In genomic region chr18:79427368-79428225, GRCh38 we compare ENCODE assay signal across 16 cellular contexts. TPM values are rescaled to one million over a fixed set of nuclear protein-coding genes. Genes with fewer than 3 reads are reported as not detected.
DNase-seq lines count a peak whose midpoint lies in the region; ATAC-seq and TF ChIP-seq lines count a peak whose summit lies in the region.
"Had no signal": no experiment of that assay in that cellular context is flagged by ENCODE, and none has a peak within 500 bp of the region (broad histone marks: within the 10 kb centered on the region; RNA-seq: fewer than 3 reads in every experiment).

No MANE protein-coding gene starts in this region.

- TF ChIP-seq CTCF in endodermal cell (conservative IDR thresholded peaks at IDR 0.05) (no peak), nephron progenitor cell (IDR thresholded peaks at IDR 0.05) (no peak), dorsolateral prefrontal cortex (IDR thresholded peaks at IDR 0.05 in 54 of 56, conservative IDR thresholded peaks at IDR 0.05 in 2 of 56; ENCODE audit: low read depth in 1 of 56, partially characterized antibody in 56 of 56) (no peak), GM23338 (conservative IDR thresholded peaks at IDR 0.05; ENCODE audit: low read depth in 2 of 2) (no peak), MCF 10A (IDR thresholded peaks at IDR 0.05; ENCODE audit: unreplicated experiment) (no peak)

- H3F3A ChIP-seq in GM23338 (replicated peaks; ENCODE audit: low read depth) = peaks cover 7% of the 10 kb centered on the region; the same call in 1 of the 2 replicates

- H3K4me2 ChIP-seq in BLaER1 = peak overlapping the region; percentile 32; the same call in 1 of the 2 replicates
- H3K4me2 ChIP-seq in GM23338 = no peak overlapping the region
- H3K4me2 ChIP-seq: A549 had no signal

- peaks cover 94% of the 10 kb centered on the region for H4K20me1 ChIP-seq in BLaER1
- H4K20me1 ChIP-seq in GM23338 (replicated peaks; ENCODE audit: insufficient read depth) = no peaks in the 10 kb centered on the region

- H3K27ac ChIP-seq in BLaER1 (no peak overlapping the region), endodermal cell (ENCODE audit: low read depth, low read length) (peak overlapping the region; percentile 49), dorsolateral prefrontal cortex (no peak overlapping the region), GM23338 (ENCODE audit: low read depth) (no peak overlapping the region)
- no peak overlapping the region for H3K27ac ChIP-seq in CD4-positive, CD25-positive, alpha-beta regulatory T cell (ENCODE audit: insufficient read depth, low read length, poor library complexity, severe bottlenecking)
- H3K27ac ChIP-seq: A549 had no signal

- H3K9me3 Mint-ChIP-seq in CD4-positive, CD25-positive, alpha-beta regulatory T cell = no peaks in the 10 kb centered on the region
- no peaks in the 10 kb centered on the region for H3K9me3 Mint-ChIP-seq in endodermal cell
- H3K9me3 Mint-ChIP-seq in nephron progenitor cell = peaks cover 4% of the 10 kb centered on the region
- H3K9me3 Mint-ChIP-seq in GM23338 = peaks cover 4% of the 10 kb centered on the region; the same call in 2 of the 3 replicates
- peaks cover 21% of the 10 kb centered on the region for H3K9me3 Mint-ChIP-seq in MCF 10A (ENCODE audit: unreplicated experiment)
- H3K9me3 Mint-ChIP-seq: H9 had no signal

- H3K9me3 ChIP-seq in BLaER1 (no peaks in the 10 kb centered on the region), endodermal cell (ENCODE audit: control insufficient read depth, low read length) (no peaks in the 10 kb centered on the region)
- H3K9me3 ChIP-seq in CD4-positive, CD25-positive, alpha-beta regulatory T cell (ENCODE audit: control insufficient read depth in 2 of 2, low read length in 2 of 2) = no peaks in the 10 kb centered on the region
- H3K9me3 ChIP-seq: A549, BE2C had no signal

- DNase-seq in CD4-positive, CD25-positive, alpha-beta regulatory T cell = no peak
- DNase-seq in endodermal cell (no peak), nephron progenitor cell (no peak), dorsolateral prefrontal cortex (no peak), NCI-H526 (lab: John Stamatoyannopoulos, UW) (no peak), GM23338 (ENCODE audit: low spot score) (no peak), MCF 10A (ENCODE audit: unreplicated experiment) (no peak)
- DNase-seq: BE2C, Calu3, DMS 273 treated with DMSO at 0.1 percent for 48 hours, GOT3, H9, IMR-90 had no signal

- H3K36me3 Mint-ChIP-seq in CD4-positive, CD25-positive, alpha-beta regulatory T cell = peaks cover 13% of the 10 kb centered on the region
- H3K36me3 Mint-ChIP-seq in endodermal cell (ENCODE audit: low read depth) (peaks cover 29% of the 10 kb centered on the region), nephron progenitor cell (ENCODE audit: low read depth) (peaks cover 17% of the 10 kb centered on the region), GM23338 (ENCODE audit: low read depth) (no peaks in the 10 kb centered on the region; the same call in 2 of the 3 replicates), MCF 10A (ENCODE audit: insufficient read depth, unreplicated experiment) (peaks cover 14% of the 10 kb centered on the region)

- POLR2A ChIA-PET in MCF 10A (lab: Yijun Ruan, JAX) = no interaction called here

- no peak overlapping the region for H2AFZ ChIP-seq in GM23338

- intact Hi-C loops in dorsolateral prefrontal cortex (cut with DNase I) (no loop called here), MCF 10A (cut with micrococcal nuclease) (no loop called here)

- no peak overlapping the region for H3K4me3 ChIP-seq in BLaER1
- no peak overlapping the region for H3K4me3 ChIP-seq in CD4-positive, CD25-positive, alpha-beta regulatory T cell (ENCODE audit: low read depth, low read length)
- H3K4me3 ChIP-seq in endodermal cell (ENCODE audit: low read length) = no peak overlapping the region
- H3K4me3 ChIP-seq in dorsolateral prefrontal cortex = no peak overlapping the region
- no peak overlapping the region for H3K4me3 ChIP-seq in GM23338
- H3K4me3 ChIP-seq: A549 had no signal

- no peak overlapping the region for H3K4me3 Mint-ChIP-seq in CD4-positive, CD25-positive, alpha-beta regulatory T cell
- H3K4me3 Mint-ChIP-seq in endodermal cell (no peak overlapping the region), nephron progenitor cell (no peak overlapping the region), GM23338 (no peak overlapping the region), MCF 10A (ENCODE audit: unreplicated experiment) (no peak overlapping the region)
- H3K4me3 Mint-ChIP-seq: H9 had no signal

- BruUV-seq in MCF 10A (replicated peaks; lab: Mats Ljungman, UMichigan) = no TSS peak

- CTCF ChIA-PET in MCF 10A (lab: Yijun Ruan, JAX) = no interaction called here

- no peak for ATAC-seq in CD4-positive, CD25-positive, alpha-beta regulatory T cell (ENCODE audit: low read depth in 2 of 2)
- no peak for ATAC-seq in GM23338
- ATAC-seq: A549 had no signal

- no peaks in the 10 kb centered on the region for H3K9me2 ChIP-seq in GM23338 (ENCODE audit: insufficient read depth)

- WGBS in endodermal cell (ENCODE audit: insufficient coverage in 1 of 2, insufficient read length in 1 of 2), 2 experiments = 94 to 95% methylated on average over 3 to 26 of the region's 29 CpGs

- H3K4me1 Mint-ChIP-seq in CD4-positive, CD25-positive, alpha-beta regulatory T cell = peaks cover 5 to 45% (median 15%) of the 10 kb centered on the region in 4 donors
- H3K4me1 Mint-ChIP-seq in endodermal cell (no peaks in the 10 kb centered on the region), nephron progenitor cell (peaks cover 63% of the 10 kb centered on the region), GM23338 (peaks cover 8% of the 10 kb centered on the region; the same call in 2 of the 3 replicates), MCF 10A (ENCODE audit: insufficient read depth, unreplicated experiment) (peaks cover 11% of the 10 kb centered on the region)

- H3K4me1 ChIP-seq in BLaER1 (peaks cover 88% of the 10 kb centered on the region), endodermal cell (ENCODE audit: control insufficient read depth, insufficient read depth, low read length) (no peaks in the 10 kb centered on the region), GM23338 (ENCODE audit: insufficient read depth) (no peaks in the 10 kb centered on the region)
- H3K4me1 ChIP-seq in CD4-positive, CD25-positive, alpha-beta regulatory T cell (ENCODE audit: control insufficient read depth, insufficient read depth, low read length, poor library complexity, severe bottlenecking) = no peaks in the 10 kb centered on the region
- H3K4me1 ChIP-seq: A549, BE2C had no signal

- H3K27me3 ChIP-seq in BLaER1 (no peaks in the 10 kb centered on the region; the same call in 1 of the 2 replicates), endodermal cell (ENCODE audit: control insufficient read depth, insufficient read depth, low read length, poor library complexity, severe bottlenecking) (no peaks in the 10 kb centered on the region), dorsolateral prefrontal cortex (peaks cover 0 to 4% (median 0%) of the 10 kb centered on the region in 45 donors), GM23338 (ENCODE audit: insufficient read depth) (no peaks in the 10 kb centered on the region)
- no peaks in the 10 kb centered on the region for H3K27me3 ChIP-seq in CD4-positive, CD25-positive, alpha-beta regulatory T cell (ENCODE audit: control insufficient read depth, insufficient read depth, low read length)
- H3K27me3 ChIP-seq: BE2C had no signal

- H3K9ac ChIP-seq in BLaER1 (no peak overlapping the region), endodermal cell (ENCODE audit: extremely low read depth, low read length, poor library complexity, severe bottlenecking) (no peak overlapping the region)

- H3K79me2 ChIP-seq in GM23338 (replicated peaks; ENCODE audit: insufficient read depth) = no peaks in the 10 kb centered on the region

- H3K27me3 Mint-ChIP-seq in CD4-positive, CD25-positive, alpha-beta regulatory T cell = no peaks in the 10 kb centered on the region
- no peaks in the 10 kb centered on the region for H3K27me3 Mint-ChIP-seq in endodermal cell (ENCODE audit: insufficient read depth)
- H3K27me3 Mint-ChIP-seq in nephron progenitor cell (ENCODE audit: low read depth, poor library complexity) = peaks cover 17% of the 10 kb centered on the region
- peaks cover 17% of the 10 kb centered on the region for H3K27me3 Mint-ChIP-seq in GM23338 (ENCODE audit: insufficient read depth, low read depth, poor library complexity)
- H3K27me3 Mint-ChIP-seq in MCF 10A (ENCODE audit: insufficient read depth, unreplicated experiment) = no peaks in the 10 kb centered on the region

- H3K27ac Mint-ChIP-seq in CD4-positive, CD25-positive, alpha-beta regulatory T cell = peak overlapping the region in 2 of 3 donors; percentile 60 to 78
- H3K27ac Mint-ChIP-seq in endodermal cell = no peak overlapping the region
- peak overlapping the region; percentile 85 for H3K27ac Mint-ChIP-seq in nephron progenitor cell
- H3K27ac Mint-ChIP-seq in GM23338 = no peak overlapping the region
- H3K27ac Mint-ChIP-seq in MCF 10A (ENCODE audit: low read depth, unreplicated experiment) = no peak overlapping the region
- H3K27ac Mint-ChIP-seq: H9 had no signal

- peaks cover 46% of the 10 kb centered on the region for H3K36me3 ChIP-seq in BLaER1
- peaks cover 5% of the 10 kb centered on the region for H3K36me3 ChIP-seq in CD4-positive, CD25-positive, alpha-beta regulatory T cell (ENCODE audit: control insufficient read depth, insufficient read depth, low read length)
- H3K36me3 ChIP-seq in endodermal cell (ENCODE audit: control insufficient read depth, insufficient read depth, low read length) = no peaks in the 10 kb centered on the region
- H3K36me3 ChIP-seq in GM23338 (ENCODE audit: insufficient read depth) = no peaks in the 10 kb centered on the region
- H3K36me3 ChIP-seq: BE2C had no signal

TF ChIP-seq in GM23338, 12 proteins besides CTCF, POLR2A, EP300 and RAD21 (continues in another document):
- TF ChIP-seq ZNF114 (CRISPR knock-in tag; IDR thresholded peaks at IDR 0.05) (no peak), ETS1 (IDR thresholded peaks at IDR 0.05) (no peak), POLR2AphosphoS5 (IDR thresholded peaks at IDR 0.05; ENCODE audit: low read depth) (no peak)

RNA-seq across cellular contexts. Expression of gene NFATC1, which starts 31.9 kb away (rescaled TPM):
- 64.7 TPM for total RNA-seq in CD4-positive, CD25-positive, alpha-beta regulatory T cell
- polyA plus RNA-seq in CD4-positive, CD25-positive, alpha-beta regulatory T cell = 10 to 100 TPM; 13.1 to 23.8 (median 19.2) TPM
- total RNA-seq in endodermal cell = 10 to 100 TPM; 23.4 to 32.5 TPM
- polyA plus RNA-seq in endodermal cell (2013, experiment 1 of 2) = 10.9 TPM
- 11.1 TPM for polyA plus RNA-seq in endodermal cell (2013, experiment 2 of 2)
- 10 to 100 TPM in 17 of 120 experiments, 1 to 10 TPM in 103; 1.9 to 17.4 (median 6.1) TPM for total RNA-seq in dorsolateral prefrontal cortex
- total RNA-seq in GM23338 (2014; rRNA removed; shearing (Covaris generic)) = 5.0 and 6.4 TPM in 2 replicates
- polyA plus RNA-seq in GM23338 (2016; fragmentation: Nextera tagmentation; extraction: Ambion mirVana) = 2.7 and 3.9 TPM in 2 replicates
- total RNA-seq in MCF 10A (2022) = 2.0 and 3.7 TPM in 2 replicates
- total RNA-seq: HT-29 had no signal

Comparison
In these comparisons a context has a peak if more than half of its experiments do, and no peak if none do; other contexts are left out.
1. H3K27ac Mint-ChIP-seq: peak in CD4-positive, CD25-positive, alpha-beta regulatory T cell (2 of 3) and nephron progenitor cell (single experiment); none in endodermal cell (single experiment), GM23338 (single experiment) and MCF 10A (single experiment).